1 cellular context compared by ENCODE assay signal in the genomic region with DNA sequence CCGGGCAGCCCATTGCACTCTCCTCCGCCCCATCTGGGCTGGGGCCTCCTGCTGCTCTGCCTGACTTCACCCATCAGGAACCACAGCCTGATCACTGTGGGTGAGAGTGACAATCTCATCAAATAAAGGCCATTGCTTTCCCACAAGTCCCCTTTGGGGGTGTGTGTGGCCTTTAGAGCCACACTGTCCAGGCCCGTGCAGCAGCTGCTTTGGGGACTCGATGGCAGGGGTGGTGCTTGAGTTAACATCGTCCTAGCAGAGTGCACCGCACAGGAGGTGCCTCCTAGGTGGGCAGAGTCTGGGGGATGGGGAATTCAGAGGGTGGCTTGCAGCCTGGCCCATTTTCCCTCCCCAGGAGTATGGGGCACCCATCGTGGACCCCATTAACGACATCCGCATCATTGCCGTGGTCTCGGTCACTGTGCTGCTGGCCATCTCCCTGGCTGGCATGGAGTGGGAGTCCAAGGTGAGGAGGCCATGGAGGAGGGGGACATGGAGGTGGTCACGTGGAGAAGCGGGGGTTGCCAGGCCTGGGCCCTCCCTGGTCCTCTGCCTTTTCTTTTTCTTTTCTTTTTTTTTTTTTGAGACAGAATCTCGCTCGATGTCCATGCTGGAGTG.
A peak's percentile ranks its signal among the peaks of the same experiment; 100 is the strongest.
TF ChIP-seq lines count a peak whose summit lies in the region.

No MANE protein-coding gene starts in this region.

TF ChIP-seq in HepG2, 621 proteins besides CTCF, POLR2A, EP300 and RAD21:
- TF ChIP-seq ZSCAN31 (CRISPR knock-in tag; IDR thresholded peaks at IDR 0.05; ENCODE audit: low read depth) (0 out of 2 replicates have a peak, but pooled peaks have one; percentile 27), TCF12 (IDR thresholded peaks at IDR 0.05) (no peak), TCF12 (CRISPR knock-in tag; IDR thresholded peaks at IDR 0.05) (no peak)
